ENCODE assay signal across 1 cellular context in genomic region chr4:3784469-3785291, GRCh38.
TF ChIP-seq lines count a peak whose summit lies in the region.

No MANE protein-coding gene starts in this region.

TF ChIP-seq in HepG2, 621 proteins besides CTCF, POLR2A, EP300 and RAD21 (continued from another document and continues in another):
- TF ChIP-seq THAP7 (CRISPR knock-in tag; IDR thresholded peaks at IDR 0.05) = peak; percentile 70; the same call in 1 of the 2 replicates
- no peak for TF ChIP-seq USF2 (IDR thresholded peaks at IDR 0.05; ENCODE audit: low read depth, low read length)
- no peak for TF ChIP-seq USF2 (CRISPR knock-in tag; IDR thresholded peaks at IDR 0.05; ENCODE audit: borderline replicate concordance)
- TF ChIP-seq NPAS2 (CRISPR knock-in tag; IDR thresholded peaks at IDR 0.05; ENCODE audit: borderline replicate concordance) = no peak
- TF ChIP-seq SP2 (CRISPR knock-in tag; IDR thresholded peaks at IDR 0.05) = no peak
- TF ChIP-seq, protein P1, sequence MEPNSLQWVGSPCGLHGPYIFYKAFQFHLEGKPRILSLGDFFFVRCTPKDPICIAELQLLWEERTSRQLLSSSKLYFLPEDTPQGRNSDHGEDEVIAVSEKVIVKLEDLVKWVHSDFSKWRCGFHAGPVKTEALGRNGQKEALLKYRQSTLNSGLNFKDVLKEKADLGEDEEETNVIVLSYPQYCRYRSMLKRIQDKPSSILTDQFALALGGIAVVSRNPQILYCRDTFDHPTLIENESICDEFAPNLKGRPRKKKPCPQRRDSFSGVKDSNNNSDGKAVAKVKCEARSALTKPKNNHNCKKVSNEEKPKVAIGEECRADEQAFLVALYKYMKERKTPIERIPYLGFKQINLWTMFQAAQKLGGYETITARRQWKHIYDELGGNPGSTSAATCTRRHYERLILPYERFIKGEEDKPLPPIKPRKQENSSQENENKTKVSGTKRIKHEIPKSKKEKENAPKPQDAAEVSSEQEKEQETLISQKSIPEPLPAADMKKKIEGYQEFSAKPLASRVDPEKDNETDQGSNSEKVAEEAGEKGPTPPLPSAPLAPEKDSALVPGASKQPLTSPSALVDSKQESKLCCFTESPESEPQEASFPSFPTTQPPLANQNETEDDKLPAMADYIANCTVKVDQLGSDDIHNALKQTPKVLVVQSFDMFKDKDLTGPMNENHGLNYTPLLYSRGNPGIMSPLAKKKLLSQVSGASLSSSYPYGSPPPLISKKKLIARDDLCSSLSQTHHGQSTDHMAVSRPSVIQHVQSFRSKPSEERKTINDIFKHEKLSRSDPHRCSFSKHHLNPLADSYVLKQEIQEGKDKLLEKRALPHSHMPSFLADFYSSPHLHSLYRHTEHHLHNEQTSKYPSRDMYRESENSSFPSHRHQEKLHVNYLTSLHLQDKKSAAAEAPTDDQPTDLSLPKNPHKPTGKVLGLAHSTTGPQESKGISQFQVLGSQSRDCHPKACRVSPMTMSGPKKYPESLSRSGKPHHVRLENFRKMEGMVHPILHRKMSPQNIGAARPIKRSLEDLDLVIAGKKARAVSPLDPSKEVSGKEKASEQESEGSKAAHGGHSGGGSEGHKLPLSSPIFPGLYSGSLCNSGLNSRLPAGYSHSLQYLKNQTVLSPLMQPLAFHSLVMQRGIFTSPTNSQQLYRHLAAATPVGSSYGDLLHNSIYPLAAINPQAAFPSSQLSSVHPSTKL (CRISPR knock-in tag; IDR thresholded peaks at IDR 0.05) = peak; percentile 86
- TF ChIP-seq, protein P2, sequence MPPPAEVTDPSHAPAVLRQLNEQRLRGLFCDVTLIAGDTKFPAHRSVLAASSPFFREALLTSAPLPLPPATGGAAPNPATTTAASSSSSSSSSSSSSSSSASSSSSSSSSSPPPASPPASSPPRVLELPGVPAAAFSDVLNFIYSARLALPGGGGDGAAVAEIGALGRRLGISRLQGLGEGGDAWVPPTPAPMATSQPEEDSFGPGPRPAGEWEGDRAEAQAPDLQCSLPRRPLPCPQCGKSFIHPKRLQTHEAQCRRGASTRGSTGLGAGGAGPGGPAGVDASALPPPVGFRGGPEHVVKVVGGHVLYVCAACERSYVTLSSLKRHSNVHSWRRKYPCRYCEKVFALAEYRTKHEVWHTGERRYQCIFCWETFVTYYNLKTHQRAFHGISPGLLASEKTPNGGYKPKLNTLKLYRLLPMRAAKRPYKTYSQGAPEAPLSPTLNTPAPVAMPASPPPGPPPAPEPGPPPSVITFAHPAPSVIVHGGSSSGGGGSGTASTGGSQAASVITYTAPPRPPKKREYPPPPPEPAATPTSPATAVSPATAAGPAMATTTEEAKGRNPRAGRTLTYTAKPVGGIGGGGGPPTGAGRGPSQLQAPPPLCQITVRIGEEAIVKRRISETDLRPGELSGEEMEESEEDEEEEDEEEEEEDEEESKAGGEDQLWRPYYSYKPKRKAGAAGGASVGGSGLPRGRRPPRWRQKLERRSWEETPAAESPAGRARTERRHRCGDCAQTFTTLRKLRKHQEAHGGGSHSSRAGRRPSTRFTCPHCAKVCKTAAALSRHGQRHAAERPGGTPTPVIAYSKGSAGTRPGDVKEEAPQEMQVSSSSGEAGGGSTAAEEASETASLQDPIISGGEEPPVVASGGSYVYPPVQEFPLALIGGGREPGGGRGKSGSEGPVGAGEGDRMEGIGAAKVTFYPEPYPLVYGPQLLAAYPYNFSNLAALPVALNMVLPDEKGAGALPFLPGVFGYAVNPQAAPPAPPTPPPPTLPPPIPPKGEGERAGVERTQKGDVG (CRISPR knock-in tag; IDR thresholded peaks at IDR 0.05; ENCODE audit: borderline replicate concordance) = peak; percentile 82; the same call in 1 of the 2 replicates
- TF ChIP-seq NFRKB (IDR thresholded peaks at IDR 0.05) = no peak
- peak; percentile 98 for TF ChIP-seq NCOR1 (IDR thresholded peaks at IDR 0.05; ENCODE audit: borderline replicate concordance, low read length)
- TF ChIP-seq MXI1 (IDR thresholded peaks at IDR 0.05; ENCODE audit: borderline replicate concordance, low read depth, low read length) = no peak
- TF ChIP-seq, protein P3, sequence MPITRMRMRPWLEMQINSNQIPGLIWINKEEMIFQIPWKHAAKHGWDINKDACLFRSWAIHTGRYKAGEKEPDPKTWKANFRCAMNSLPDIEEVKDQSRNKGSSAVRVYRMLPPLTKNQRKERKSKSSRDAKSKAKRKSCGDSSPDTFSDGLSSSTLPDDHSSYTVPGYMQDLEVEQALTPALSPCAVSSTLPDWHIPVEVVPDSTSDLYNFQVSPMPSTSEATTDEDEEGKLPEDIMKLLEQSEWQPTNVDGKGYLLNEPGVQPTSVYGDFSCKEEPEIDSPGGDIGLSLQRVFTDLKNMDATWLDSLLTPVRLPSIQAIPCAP (CRISPR knock-in tag; IDR thresholded peaks at IDR 0.05; ENCODE audit: low read depth) = no peak
- TF ChIP-seq ZKSCAN8 (CRISPR knock-in tag; IDR thresholded peaks at IDR 0.05; ENCODE audit: borderline replicate concordance) = peak; percentile 26; the same call in 1 of the 2 replicates
- TF ChIP-seq ISL2 (CRISPR knock-in tag; IDR thresholded peaks at IDR 0.05) = peak; percentile 86
- no peak for TF ChIP-seq RBFOX2 (IDR thresholded peaks at IDR 0.05; ENCODE audit: low read depth, low read length)
- TF ChIP-seq TEAD3 (CRISPR knock-in tag; optimal IDR thresholded peaks at IDR 0.05; ENCODE audit: borderline replicate concordance) = no peak
- peak; percentile 94 for TF ChIP-seq RXRA (CRISPR knock-in tag; IDR thresholded peaks at IDR 0.05)
- TF ChIP-seq HDAC6 (IDR thresholded peaks at IDR 0.05; ENCODE audit: low read depth, low read length) = no peak
- peak; percentile 72; the same call in 1 of the 2 replicates for TF ChIP-seq ZNF672 (CRISPR knock-in tag; IDR thresholded peaks at IDR 0.05)
- no peak for TF ChIP-seq TRAFD1 (CRISPR knock-in tag; IDR thresholded peaks at IDR 0.05; ENCODE audit: borderline replicate concordance)
- TF ChIP-seq TGIF2 (CRISPR knock-in tag; IDR thresholded peaks at IDR 0.05) = 0 out of 2 replicates have a peak, but pooled peaks have one; percentile 37
- TF ChIP-seq DNMT3B (CRISPR knock-in tag; conservative IDR thresholded peaks at IDR 0.05) = 0 out of 2 replicates have a peak, but pooled peaks have one; percentile 48
- 0 out of 2 replicates have a peak, but pooled peaks have one; percentile 48 for TF ChIP-seq TRIM24 (CRISPR knock-in tag; IDR thresholded peaks at IDR 0.05)
- no peak for TF ChIP-seq ZNF260 (CRISPR knock-in tag; IDR thresholded peaks at IDR 0.05; ENCODE audit: borderline replicate concordance, low read depth)
- peak; percentile 25; the same call in 1 of the 2 replicates for TF ChIP-seq SALL2 (CRISPR knock-in tag; IDR thresholded peaks at IDR 0.05)
- TF ChIP-seq GTF3A (CRISPR knock-in tag; conservative IDR thresholded peaks at IDR 0.05) = no peak
- peak; percentile 79 to 87 for TF ChIP-seq MAFK (conservative IDR thresholded peaks at IDR 0.05 in 1 of 2, IDR thresholded peaks at IDR 0.05 in 1 of 2; ENCODE audit: low read length in 2 of 2)
- peak; percentile 92 for TF ChIP-seq NCOA2 (CRISPR knock-in tag; IDR thresholded peaks at IDR 0.05)
- TF ChIP-seq FOXP1 (IDR thresholded peaks at IDR 0.05) = 0 out of 2 replicates have a peak, but pooled peaks have one; percentile 20
- TF ChIP-seq FOXP1 (CRISPR knock-in tag; IDR thresholded peaks at IDR 0.05) = peak; percentile 64
- TF ChIP-seq ZNF33A (CRISPR knock-in tag; IDR thresholded peaks at IDR 0.05; ENCODE audit: borderline replicate concordance) = no peak
- TF ChIP-seq ZNF329 (CRISPR knock-in tag; IDR thresholded peaks at IDR 0.05; ENCODE audit: low read depth) = no peak
- peak; percentile 78; the same call in 1 of the 2 replicates for TF ChIP-seq NR1H2 (CRISPR knock-in tag; IDR thresholded peaks at IDR 0.05; ENCODE audit: borderline replicate concordance, low read depth)
- TF ChIP-seq ISX (CRISPR knock-in tag; conservative IDR thresholded peaks at IDR 0.05) = peak; percentile 92
- TF ChIP-seq ZNF710 (CRISPR knock-in tag; IDR thresholded peaks at IDR 0.05; ENCODE audit: borderline replicate concordance) = peak; percentile 30; the same call in 1 of the 2 replicates
- TF ChIP-seq TAF1 (CRISPR knock-in tag; IDR thresholded peaks at IDR 0.05) = peak; percentile 40; the same call in 1 of the 2 replicates
- no peak for TF ChIP-seq NFIB (CRISPR knock-in tag; IDR thresholded peaks at IDR 0.05; ENCODE audit: borderline replicate concordance)
- TF ChIP-seq KLF9 (CRISPR knock-in tag; IDR thresholded peaks at IDR 0.05; ENCODE audit: low read depth) = no peak
- 0 out of 2 replicates have a peak, but pooled peaks have one; percentile 33 for TF ChIP-seq MEIS1 (CRISPR knock-in tag; IDR thresholded peaks at IDR 0.05; ENCODE audit: borderline replicate concordance)
- TF ChIP-seq ZNF781 (CRISPR knock-in tag; IDR thresholded peaks at IDR 0.05; ENCODE audit: borderline replicate concordance, not compliant biosample characterization) = peak; percentile 86
- TF ChIP-seq MLX (CRISPR knock-in tag; IDR thresholded peaks at IDR 0.05) = peak; percentile 25; the same call in 1 of the 2 replicates
- TF ChIP-seq RCOR2 (CRISPR knock-in tag; IDR thresholded peaks at IDR 0.05) = peak; percentile 74; the same call in 1 of the 2 replicates
- peak; percentile 68 for TF ChIP-seq KAT8 (CRISPR knock-in tag; IDR thresholded peaks at IDR 0.05)
- no peak for TF ChIP-seq CHD2 (IDR thresholded peaks at IDR 0.05; ENCODE audit: low read depth, low read length)
- peak; percentile 91 for TF ChIP-seq ASH2L (IDR thresholded peaks at IDR 0.05; ENCODE audit: insufficient read length, low read depth, low read length)
- peak; percentile 15; the same call in 1 of the 2 replicates for TF ChIP-seq ZNF572 (CRISPR knock-in tag; IDR thresholded peaks at IDR 0.05)
- peak; percentile 88 for TF ChIP-seq ZSCAN31 (CRISPR knock-in tag; IDR thresholded peaks at IDR 0.05; ENCODE audit: low read depth)
- TF ChIP-seq ATF7-NPFF (CRISPR knock-in tag; IDR thresholded peaks at IDR 0.05; ENCODE audit: low read depth) = peak; percentile 96
- TF ChIP-seq ZNF616 (CRISPR knock-in tag; IDR thresholded peaks at IDR 0.05; ENCODE audit: low read depth) = no peak
- no peak for TF ChIP-seq ELF1 (CRISPR knock-in tag; IDR thresholded peaks at IDR 0.05)
- TF ChIP-seq NONO (IDR thresholded peaks at IDR 0.05) = no peak
- peak; percentile 79 for TF ChIP-seq NONO (CRISPR knock-in tag; conservative IDR thresholded peaks at IDR 0.05)
- TF ChIP-seq, protein P4, sequence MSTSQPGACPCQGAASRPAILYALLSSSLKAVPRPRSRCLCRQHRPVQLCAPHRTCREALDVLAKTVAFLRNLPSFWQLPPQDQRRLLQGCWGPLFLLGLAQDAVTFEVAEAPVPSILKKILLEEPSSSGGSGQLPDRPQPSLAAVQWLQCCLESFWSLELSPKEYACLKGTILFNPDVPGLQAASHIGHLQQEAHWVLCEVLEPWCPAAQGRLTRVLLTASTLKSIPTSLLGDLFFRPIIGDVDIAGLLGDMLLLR (CRISPR knock-in tag; IDR thresholded peaks at IDR 0.05) = peak; percentile 85; the same call in 1 of the 2 replicates
- no peak for TF ChIP-seq CBX5 (CRISPR knock-in tag; IDR thresholded peaks at IDR 0.05; ENCODE audit: borderline replicate concordance)
- TF ChIP-seq RBM39 (IDR thresholded peaks at IDR 0.05; ENCODE audit: low read depth, low read length, poor library complexity, severe bottlenecking) = no peak
- TF ChIP-seq MYNN (CRISPR knock-in tag; IDR thresholded peaks at IDR 0.05; ENCODE audit: low read depth) = no peak
- TF ChIP-seq AHR (CRISPR knock-in tag; IDR thresholded peaks at IDR 0.05) = 0 out of 2 replicates have a peak, but pooled peaks have one; percentile 45
